ENCODE assay signal across 8 cellular contexts in the genomic region with DNA sequence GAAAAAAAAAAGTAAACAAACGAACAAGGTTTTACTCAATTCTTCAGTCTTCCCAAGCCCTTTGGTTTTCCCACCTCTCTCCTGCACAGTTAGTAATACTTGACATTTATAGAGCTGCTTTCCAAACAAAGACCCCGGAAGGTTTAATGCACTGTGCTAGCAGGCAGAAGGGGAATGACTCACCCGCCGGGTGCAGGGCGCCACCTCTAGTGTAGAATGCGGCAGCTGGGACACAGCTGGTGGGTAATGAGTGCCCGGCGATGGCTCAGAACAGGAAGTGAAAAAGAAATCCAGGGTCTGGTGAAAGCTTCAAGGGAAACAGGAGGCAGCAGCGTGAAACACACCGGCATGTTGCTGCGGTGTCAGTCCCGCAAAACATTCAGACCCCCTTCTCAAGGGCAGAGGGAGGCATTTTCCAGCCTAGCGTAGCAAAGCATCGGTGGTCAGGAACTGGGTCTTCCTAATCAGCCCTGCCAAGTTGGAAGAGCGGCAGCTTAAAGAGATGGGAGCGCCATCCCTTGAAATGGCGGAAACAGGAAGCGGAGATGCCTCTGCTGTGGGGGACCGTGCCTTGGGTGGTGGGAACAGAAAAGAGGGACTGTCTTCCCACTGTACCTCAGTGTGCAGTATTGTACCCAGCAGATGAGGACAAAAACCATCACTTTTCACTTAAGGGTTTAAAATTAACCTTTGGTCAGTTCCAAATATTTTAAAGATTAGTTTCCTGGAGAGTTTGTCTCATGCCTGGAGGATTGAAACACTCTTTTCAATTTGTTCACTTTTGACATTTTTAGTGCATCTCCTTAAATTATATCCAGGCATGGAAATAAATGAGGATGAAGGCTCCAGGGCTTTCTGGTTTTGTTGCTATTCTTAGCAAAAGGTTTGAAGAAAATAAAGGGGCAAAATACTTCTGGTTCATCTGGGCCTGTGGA.
DNase-seq lines count a peak whose midpoint lies in the region; ATAC-seq and TF ChIP-seq lines count a peak whose summit lies in the region.

No MANE protein-coding gene starts in this region.

- TF ChIP-seq CTCF in HL-60 (IDR thresholded peaks at IDR 0.05; ENCODE audit: insufficient read depth, low read length) (no peak), GM13977 (IDR thresholded peaks at IDR 0.05; ENCODE audit: extremely low read depth, insufficient read depth, missing control alignments) (no peak)

- no peak overlapping the region for H2AK5ac ChIP-seq in mesendoderm (ENCODE audit: low read length)

- H4K8ac ChIP-seq in mesendoderm (ENCODE audit: low read depth, low read length): no peak overlapping the region

- no peak overlapping the region for H2BK15ac ChIP-seq in mesendoderm (replicated peaks; ENCODE audit: low read depth)

- in situ Hi-C loops in Caki2 (cut with HindIII; ENCODE audit: low pct_unique_long_range_greater_than_20kb, low sequenced_read_pairs) (no loop called here), SK-MEL-5 (cut with HindIII; ENCODE audit: low pct_unique_long_range_greater_than_20kb, low sequenced_read_pairs) (no loop called here), GM13977 (cut with MboI; ENCODE audit: low pct_unique_long_range_greater_than_20kb, low sequenced_read_pairs, unreplicated experiment) (no loop called here)

- no peak overlapping the region for H3K27ac ChIP-seq in HL-60 (replicated peaks)
- no peak overlapping the region for H3K27ac ChIP-seq in mesendoderm (ENCODE audit: low read depth, low read length)

- no peaks in the 10 kb centered on the region for H3K36me3 ChIP-seq in mesendoderm (ENCODE audit: control insufficient read depth, insufficient read depth, low read length)

- H3K27me3 ChIP-seq in HL-60 (ENCODE audit: insufficient read depth, poor library complexity, severe bottlenecking) (peaks cover 10% of the 10 kb centered on the region), mesendoderm (ENCODE audit: insufficient read depth, low read length, poor library complexity) (no peaks in the 10 kb centered on the region)

- DNase-seq in Caki2 (ENCODE audit: low read depth) (peak; percentile 34), HL-60 (ENCODE audit: low read depth in 1 of 2, low spot score in 1 of 2) (peak; percentile 2 to 9), SK-MEL-5 (ENCODE audit: low read depth, low spot score) (peak; percentile 41), mesendoderm (peak; percentile 48), OCI-M2 (lab: John Stamatoyannopoulos, UW; ENCODE audit: unreplicated experiment) (no peak), HPDE6-E6E7 (ENCODE audit: extremely low spot score) (no peak), GM13977 (ENCODE audit: low spot score) (no peak)

- no peak overlapping the region for H3K4ac ChIP-seq in mesendoderm (ENCODE audit: low read depth, low read length)

- no CpG with 5 or more reads among the region's 19 CpGs for WGBS in mesendoderm (ENCODE audit: extremely low coverage, insufficient coverage, low lambda C conversion rate)

- H3K56ac ChIP-seq in mesendoderm (ENCODE audit: low read length): no peak overlapping the region

- H2BK120ac ChIP-seq in mesendoderm (ENCODE audit: low read depth, low read length): no peak overlapping the region

- H3K4me3 ChIP-seq in HL-60 (replicated peaks; ENCODE audit: insufficient read depth, low read length) (no peak overlapping the region), mesendoderm (ENCODE audit: low read length) (no peak overlapping the region)

- H2BK5ac ChIP-seq in mesendoderm (ENCODE audit: low read length): no peak overlapping the region

- H3K23ac ChIP-seq in mesendoderm (ENCODE audit: low read length): no peak overlapping the region

- H3K9ac ChIP-seq in mesendoderm (ENCODE audit: low read length): no peak overlapping the region

- H3K79me2 ChIP-seq in mesendoderm (ENCODE audit: control insufficient read depth, insufficient read depth, low read length): no peaks in the 10 kb centered on the region

- no peak for ATAC-seq in GM19023 (IDR thresholded peaks at IDR 0.05; ENCODE audit: unreplicated experiment)

- no peaks in the 10 kb centered on the region for H3K4me1 ChIP-seq in mesendoderm (ENCODE audit: control insufficient read depth, low read depth, low read length)

- H3K4me2 ChIP-seq in mesendoderm (ENCODE audit: low read length): no peak overlapping the region

- no peak overlapping the region for H4K5ac ChIP-seq in mesendoderm (ENCODE audit: low read length)

- no peaks in the 10 kb centered on the region for H3K79me1 ChIP-seq in mesendoderm (ENCODE audit: low read length)

- no peak overlapping the region for H3K18ac ChIP-seq in mesendoderm (ENCODE audit: low read length)

Comparison
In these comparisons a context has a peak if more than half of its experiments do, and no peak if none do; other contexts are left out.
1. DNase-seq: peak in Caki2 (single experiment), HL-60 (2 of 2), SK-MEL-5 (single experiment) and mesendoderm (single experiment); none in OCI-M2 (single experiment), HPDE6-E6E7 (single experiment) and GM13977 (single experiment).